In the genomic region with DNA sequence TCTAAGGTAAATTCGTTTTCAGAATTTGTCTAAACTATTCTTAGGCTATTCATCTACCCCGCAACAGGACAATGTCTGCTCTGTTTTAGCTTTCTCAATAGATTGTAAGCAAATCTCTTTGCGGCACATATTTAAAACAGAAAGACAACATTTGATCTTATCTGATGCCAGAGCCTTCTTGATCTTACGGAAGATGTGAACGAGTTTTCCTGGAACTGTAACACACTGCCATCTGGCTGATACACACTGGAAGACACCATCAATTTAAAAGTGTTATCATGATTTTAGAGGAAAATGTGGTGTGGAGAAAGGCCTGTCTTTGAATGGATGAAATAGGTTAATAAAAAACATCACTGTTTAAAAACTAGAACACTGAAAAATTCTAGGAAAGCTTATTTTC, we compare ENCODE assay signal across 9 cellular contexts. TPM values are rescaled to one million over a fixed set of nuclear protein-coding genes. Genes with fewer than 3 reads are reported as not detected.
DNase-seq lines count a peak whose midpoint lies in the region; ATAC-seq, FAIRE-seq and TF ChIP-seq lines count a peak whose summit lies in the region.
"Had no signal": no experiment of that assay in that cellular context is flagged by ENCODE, and none has a peak within 500 bp of the region (broad histone marks: within the 10 kb centered on the region; RNA-seq: fewer than 3 reads in every experiment).

No MANE protein-coding gene starts in this region.

- RAD21 ChIA-PET in GM12878 (lab: Charles Lee; ENCODE audit: unreplicated experiment): no interaction called here

- peaks cover 41% of the 10 kb centered on the region for H3K36me3 Mint-ChIP-seq in activated CD4-positive, alpha-beta T cell treated with anti-CD3 and anti-CD28 coated beads, Interleukin-2, amount 10 ng/mL, durations not matched to agents 24 days and 14 days (ENCODE audit: low read depth)
- H3K36me3 Mint-ChIP-seq in nephron (ENCODE audit: low read depth): peaks cover 7% of the 10 kb centered on the region

- 96% methylated on average over 5 of the region's 5 CpGs for WGBS in GM12878 (ENCODE audit: insufficient coverage, insufficient replicate concordance, low lambda C conversion rate, missing lambda C conversion rate)

- TF ChIP-seq RAD21 in GM12878 (IDR thresholded peaks at IDR 0.05; ENCODE audit: insufficient read depth, low read depth, low read length): 0 out of 2 replicates have a peak, but pooled peaks have one; percentile 18

- H3K4me3 Mint-ChIP-seq in activated CD4-positive, alpha-beta T cell treated with anti-CD3 and anti-CD28 coated beads, Interleukin-2, amount 10 ng/mL, durations not matched to agents 24 days and 14 days: peak overlapping the region; percentile 67
- H3K4me3 Mint-ChIP-seq in nephron: no peak overlapping the region

- no peaks in the 10 kb centered on the region for H3K9me3 Mint-ChIP-seq in activated CD4-positive, alpha-beta T cell treated with anti-CD3 and anti-CD28 coated beads, Interleukin-2, amount 10 ng/mL, durations not matched to agents 24 days and 14 days
- H3K9me3 Mint-ChIP-seq in nephron: no peaks in the 10 kb centered on the region

- peak; percentile 81 for DNase-seq in activated CD4-positive, alpha-beta T cell treated with anti-CD3 and anti-CD28 coated beads, Interleukin-2, amount 10 ng/mL, durations not matched to agents 24 days and 14 days
- DNase-seq in activated CD4-positive, alpha-beta T cell treated with anti-CD3 and anti-CD28 coated beads, Interleukin-2, amount 50 U/mL, for 48 hours: no peak
- DNase-seq in GM12878 (ENCODE audit: low read depth, low spot score): no peak
- no peak for DNase-seq in NCI-H1092 (lab: John Stamatoyannopoulos, UW)
- DNase-seq in right atrium auricular region (ENCODE audit: low spot score): no peak

- no peaks in the 10 kb centered on the region for H3K36me3 ChIP-seq in OCI-LY3 (replicated peaks; ENCODE audit: low read depth, low read length)
- peaks cover 2 to 3% of the 10 kb centered on the region in 2 experiments; a peak in 2 of 4 replicates for H3K36me3 ChIP-seq in GM12878 (ENCODE audit: control insufficient read depth in 2 of 2, insufficient read depth in 2 of 2, low read length in 1 of 2)
- H3K36me3 ChIP-seq in right atrium auricular region: no peaks in the 10 kb centered on the region

- TF ChIP-seq EP300 in GM12878 (IDR thresholded peaks at IDR 0.05; ENCODE audit: borderline replicate concordance in 1 of 2, control insufficient read depth in 1 of 2, low read depth in 2 of 2, low read length in 2 of 2): no peak

- in situ Hi-C loops in GM12878 (cut with MboI): no loop called here

- no peaks in the 10 kb centered on the region for H3K27me3 Mint-ChIP-seq in activated CD4-positive, alpha-beta T cell treated with anti-CD3 and anti-CD28 coated beads, Interleukin-2, amount 10 ng/mL, durations not matched to agents 24 days and 14 days
- H3K27me3 Mint-ChIP-seq in nephron (ENCODE audit: low read depth): no peaks in the 10 kb centered on the region

- TF ChIP-seq POLR2A in GM12878 (IDR thresholded peaks at IDR 0.05; ENCODE audit: low read depth, low read length): no peak

- H3K27me3 ChIP-seq in OCI-LY3 (ENCODE audit: low read depth, low read length) (no peaks in the 10 kb centered on the region), GM12878 (replicated peaks in 1 of 2; ENCODE audit: control insufficient read depth in 2 of 2, insufficient read depth in 2 of 2, low read length in 1 of 2) (no peaks in the 10 kb centered on the region), right atrium auricular region (no peaks in the 10 kb centered on the region)

- H3K27ac Mint-ChIP-seq in activated CD4-positive, alpha-beta T cell treated with anti-CD3 and anti-CD28 coated beads, Interleukin-2, amount 10 ng/mL, durations not matched to agents 24 days and 14 days: peak overlapping the region; percentile 84
- no peak overlapping the region for H3K27ac Mint-ChIP-seq in nephron

- SMC1A ChIA-PET in GM12878 (lab: Charles Lee; ENCODE audit: uncharacterized antibody, unreplicated experiment): interaction anchor here (1.0 to 1.8 kb wide), 3 partner anchors 14 to 25 kb away, joined by 3 to 5 read pairs (median 3); no protein-coding TSS in a partner anchor

- H3K27ac ChIP-seq in OCI-LY3 (ENCODE audit: low read length): no peak overlapping the region
- H3K27ac ChIP-seq in GM12878 (ENCODE audit: control insufficient read depth, insufficient read depth): no peak overlapping the region
- H3K27ac ChIP-seq in right atrium auricular region: no peak overlapping the region

- TF ChIP-seq CTCF in OCI-LY3 (IDR thresholded peaks at IDR 0.05; ENCODE audit: low read depth, low read length) (peak; percentile 42), GM12878 (IDR thresholded peaks at IDR 0.05 in 2 of 3, conservative IDR thresholded peaks at IDR 0.05 in 1 of 3; ENCODE audit: control insufficient read depth in 2 of 3, extremely low read depth in 1 of 3, insufficient read depth in 1 of 3, low read depth in 3 of 3, low read length in 3 of 3) (peak in 1 of 3 experiments; percentile 23; a peak in 1 of 6 replicates), nephron (IDR thresholded peaks at IDR 0.05; ENCODE audit: unreplicated experiment in 3 of 3) (peak in 2 of 3 experiments; percentile 16 to 17), right atrium auricular region (IDR thresholded peaks at IDR 0.05) (no peak)

- H3K4me2 ChIP-seq in OCI-LY3 (ENCODE audit: low read length) (no peak overlapping the region), GM12878 (ENCODE audit: control insufficient read depth, insufficient read depth) (no peak overlapping the region)

- H3K9ac ChIP-seq in OCI-LY3 (ENCODE audit: low read length) (no peak overlapping the region), GM12878 (ENCODE audit: control insufficient read depth, insufficient read depth, low read length) (no peak overlapping the region)

- POLR2A ChIA-PET in GM12878 (lab: Charles Lee): interaction anchor here (1.1 kb wide), 1 partner anchor 11 kb away, joined by 3 read pairs; no protein-coding TSS in a partner anchor

- CTCF ChIA-PET in GM12878 (lab: Yijun Ruan, JAX): no interaction called here

- H4K20me1 ChIP-seq in OCI-LY3 (ENCODE audit: insufficient read depth, low read length) (no peaks in the 10 kb centered on the region), GM12878 (ENCODE audit: control insufficient read depth, insufficient read depth) (no peaks in the 10 kb centered on the region)

- H3K4me1 Mint-ChIP-seq in activated CD4-positive, alpha-beta T cell treated with anti-CD3 and anti-CD28 coated beads, Interleukin-2, amount 10 ng/mL, durations not matched to agents 24 days and 14 days: peaks cover 30% of the 10 kb centered on the region
- no peaks in the 10 kb centered on the region for H3K4me1 Mint-ChIP-seq in nephron

- no peaks in the 10 kb centered on the region for H3K79me2 ChIP-seq in OCI-LY3 (ENCODE audit: low read length)
- no peaks in the 10 kb centered on the region for H3K79me2 ChIP-seq in GM12878 (ENCODE audit: control insufficient read depth, insufficient read depth, low read length)

- H3K4me1 ChIP-seq in OCI-LY3 (ENCODE audit: low read length) (no peaks in the 10 kb centered on the region), GM12878 (ENCODE audit: control insufficient read depth, insufficient read depth, low read length) (no peaks in the 10 kb centered on the region), right atrium auricular region (no peaks in the 10 kb centered on the region)

- no peak for ATAC-seq in GM12878
- no peak for ATAC-seq in GM19035 (IDR thresholded peaks at IDR 0.05; ENCODE audit: unreplicated experiment)

- H3K4me3 ChIP-seq in OCI-LY3 (ENCODE audit: low read length) (no peak overlapping the region), GM12878 (no peak overlapping the region), right atrium auricular region (no peak overlapping the region)

- intact Hi-C loops in activated CD4-positive, alpha-beta T cell treated with anti-CD3 and anti-CD28 coated beads, Interleukin-2, amount 10 ng/mL, durations not matched to agents 24 days and 14 days (cut with micrococcal nuclease): loop anchor here (1.0 to 10.0 kb wide), 5 partner anchors 36 to 295 kb away; a partner anchor contains a TSS
- intact Hi-C loops in GM12878 (cut with micrococcal nuclease; ENCODE audit: unreplicated experiment): no loop called here

- FAIRE-seq in GM12878 (lab: Jason Lieb, UNC): no peak
- FAIRE-seq: urothelium cell line had no signal

- no TSS peak for BruUV-seq in GM12878 (replicated peaks; lab: Mats Ljungman, UMichigan)

- H3K9me3 ChIP-seq in OCI-LY3 (ENCODE audit: insufficient read depth, low read length) (no peaks in the 10 kb centered on the region), GM12878 (replicated peaks; ENCODE audit: control insufficient read depth, insufficient read depth, low read length) (no peaks in the 10 kb centered on the region), right atrium auricular region (no peaks in the 10 kb centered on the region)

- no peak overlapping the region for H2AFZ ChIP-seq in OCI-LY3 (ENCODE audit: low read depth, low read length)
- H2AFZ ChIP-seq in GM12878 (ENCODE audit: control insufficient read depth, low read depth, low read length): no peak overlapping the region

TF ChIP-seq in GM12878, 131 proteins besides CTCF, POLR2A, EP300 and RAD21:
- TF ChIP-seq SMC3 (IDR thresholded peaks at IDR 0.05; ENCODE audit: borderline replicate concordance, low read length) (peak; percentile 22; the same call in 1 of the 2 replicates), HCFC1 (IDR thresholded peaks at IDR 0.05; ENCODE audit: low read length) (no peak)

RNA-seq across cellular contexts. Expression of a gene that starts 36.1 kb away (rescaled TPM):
- total RNA-seq in activated CD4-positive, alpha-beta T cell treated with anti-CD3 and anti-CD28 coated beads, Interleukin-2, amount 10 ng/mL, durations not matched to agents 24 days and 14 days: 67.7 and 68.3 TPM in 2 replicates
- total RNA-seq in GM12878 (2013; cell fraction: nucleolus; rRNA removed): 10.9 and 11.8 TPM in 2 replicates
- total RNA-seq in GM12878 (2014; rRNA removed) (53.7 and 56.0 TPM in 2 replicates), GM12878 (2014; rRNA removed; fragmentation: Illumina TruSeq; extraction: Trizol) (66.8 and 71.2 TPM in 2 replicates), GM12878 (2021) (53.3 and 57.4 TPM in 2 replicates), right atrium auricular region (10 to 100 TPM; 23.1 to 36.4 TPM)
- 42.5 TPM for polyA plus RNA-seq in GM12878 (2011; ENCODE audit: low read depth)
- polyA plus RNA-seq in GM12878 (2011; rRNA removed) (54.1 and 98.8 TPM in 2 replicates), GM12878 (2014; fragmentation: Illumina TruSeq; extraction: Trizol) (47.7 and 49.9 TPM in 2 replicates), GM12878 (2014; fragmentation: Nextera tagmentation; extraction: Ambion mirVana) (100 to 1,000 TPM; 117 to 145 TPM), GM12878 (2014; rRNA removed) (71.7 and 79.7 TPM in 2 replicates), GM12878 (2016; fragmentation: Nextera tagmentation; extraction: Ambion mirVana) (100 to 1,000 TPM; 173 to 178 TPM)
- polyA plus RNA-seq in GM12878 (2011; cell fraction: cytosol; rRNA removed): 33.1 and 42.0 TPM in 2 replicates
- 19.5 and 22.6 TPM in 2 replicates for polyA plus RNA-seq in GM12878 (2011; cell fraction: nucleus; rRNA removed)
- 61.8 and 73.7 TPM in 2 replicates for polyA plus RNA-seq in GM12878 (2012)
- polyA minus RNA-seq in GM12878 (2011; rRNA and poly(A)+ RNA removed): 6.0 and 8.9 TPM in 2 replicates
- 9.0 and 9.4 TPM in 2 replicates for polyA minus RNA-seq in GM12878 (2011; cell fraction: cytosol; rRNA and poly(A)+ RNA removed)
- polyA minus RNA-seq in GM12878 (2011; cell fraction: nucleus; rRNA and poly(A)+ RNA removed): 11.4 and 15.4 TPM in 2 replicates

Comparison
In these comparisons a context has a peak if more than half of its experiments do, and no peak if none do; other contexts are left out.
1. CTCF ChIP-seq: peak in OCI-LY3 (single experiment) and nephron (2 of 3); none in right atrium auricular region (0 of 2).